ENCODE assay signal across 8 cellular contexts in genomic region chr21:42309753-42310213, GRCh38. TPM values are rescaled to one million over a fixed set of nuclear protein-coding genes. Genes with fewer than 3 reads are reported as not detected.
DNase-seq lines count a peak whose midpoint lies in the region; ATAC-seq and TF ChIP-seq lines count a peak whose summit lies in the region.

No MANE protein-coding gene starts in this region.

- peak; percentile 63 to 79 for TF ChIP-seq CTCF in left lung (IDR thresholded peaks at IDR 0.05)

- intact Hi-C loops in left lung (cut with DNase I): no loop called here

- peaks cover 4 to 32% of the 10 kb centered on the region in 2 donors for H3K4me1 ChIP-seq in left lung

- H3K27me3 ChIP-seq in left lung: peaks cover 0 to 11% of the 10 kb centered on the region in 2 donors

- no peaks in the 10 kb centered on the region for H3K9me3 ChIP-seq in left lung

- H3K36me3 ChIP-seq in left lung: no peaks in the 10 kb centered on the region

- ATAC-seq in left lung (peak; percentile 82), HG03460 (IDR thresholded peaks at IDR 0.05; ENCODE audit: unreplicated experiment) (no peak)

- H3K4me3 ChIP-seq in left lung: no peak overlapping the region

- DNase-seq in DMS 273 (lab: John Stamatoyannopoulos, UW; ENCODE audit: unreplicated experiment) (peak; percentile 79), DMS 273 treated with DMSO at 0.1 percent for 48 hours (lab: John Stamatoyannopoulos, UW) (no peak), NCI-H2029 (lab: John Stamatoyannopoulos, UW) (peak; percentile 15), cerebellum (ENCODE audit: low spot score) (peak; percentile 32), left lung (peak; percentile 56 to 86)
- DNase-seq in activated CD4-positive, alpha-beta T cell treated with anti-CD3 and anti-CD28 coated beads for 24 hours (ENCODE audit: low read depth in 2 of 2): peak; percentile 61 to 65
- DNase-seq in stimulated activated CD4-positive, alpha-beta T cell treated with anti-CD3 and anti-CD28 coated beads, TNF-alpha, amount 100 ng/mL, for 48 hours (ENCODE audit: low read depth in 3 of 3): peak; percentile 45 to 72 (median 52)

- H3K27ac ChIP-seq in left lung: no peak overlapping the region

RNA-seq across cellular contexts. Expression of gene TFF3, which starts 5.4 kb away (rescaled TPM):
- total RNA-seq in cerebellum (not detected), left lung (10 to 100 TPM in 1 of 2 donors, 1 to 10 TPM in 1; 5.5 to 11.1 TPM)

RNA-seq across cellular contexts. Expression of gene TFF2, which starts 41.0 kb away (rescaled TPM):
- total RNA-seq in cerebellum (not detected), left lung (not detected)

RNA-seq across cellular contexts. Expression of gene TFF1, which starts 56.6 kb away (rescaled TPM):
- total RNA-seq in cerebellum: not detected
- total RNA-seq in left lung: not detected
